ENCODE assay signal across 25 cellular contexts in the genomic region with DNA sequence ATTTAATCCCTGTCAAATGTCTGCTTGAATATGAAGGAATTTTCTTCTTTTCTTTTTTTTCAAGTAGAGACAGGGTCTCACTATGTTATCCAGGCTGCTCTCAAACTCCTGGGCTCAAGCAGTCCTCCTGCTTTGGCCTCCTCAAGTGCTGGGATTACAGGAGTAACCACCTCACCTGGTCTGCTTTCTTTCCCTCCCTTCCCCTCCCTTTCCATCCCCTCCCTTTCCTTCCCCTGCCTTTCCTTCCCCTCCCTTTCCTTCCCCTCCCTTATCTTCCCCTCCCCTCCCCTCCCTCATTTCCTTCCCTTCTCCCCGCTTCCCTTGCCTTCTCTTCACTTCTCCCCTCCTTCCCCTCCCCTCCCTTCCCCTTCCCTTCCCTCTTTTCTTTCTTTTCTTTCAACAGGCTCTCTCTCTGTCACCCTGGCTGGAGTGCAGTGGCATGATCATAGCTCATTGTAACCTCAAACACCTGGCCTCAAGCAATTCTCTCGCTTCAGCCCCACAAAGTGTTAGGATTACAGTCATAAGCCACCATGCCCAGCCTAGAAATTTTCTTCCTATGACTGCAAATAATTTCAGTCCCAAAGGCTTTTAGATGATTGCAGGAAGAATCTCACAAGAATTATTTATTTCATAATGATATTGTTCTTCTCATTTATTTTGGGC.
"Had no signal": no experiment of that assay in that cellular context is flagged by ENCODE, and none has a peak within 500 bp of the region (broad histone marks: within the 10 kb centered on the region; RNA-seq: fewer than 3 reads in every experiment).

No MANE protein-coding gene starts in this region.

- H3K9me3 ChIP-seq: breast epithelium, MG63 had no signal

- H3K4me1 Mint-ChIP-seq: activated CD4-positive, alpha-beta memory T cell treated with anti-CD3 and anti-CD28 coated beads, Interleukin-2, amount 10 ng/mL, durations not matched to agents 7 days and 5 days; activated naive CD4-positive, alpha-beta T cell treated with anti-CD3 and anti-CD28 coated beads, Interleukin-2, amount 10 ng/mL, durations not matched to agents 7 days and 5 days; activated naive CD8-positive, alpha-beta T cell treated with anti-CD3 and anti-CD28 coated beads for 36 hours; activated T-helper 17 cell treated with anti-CD3 and anti-CD28 coated beads, Interleukin-2, amount 50 U/mL, for 72 hours had no signal

- ATAC-seq: activated T-helper 17 cell treated with anti-CD3 and anti-CD28 coated beads, Interleukin-2, amount 50 U/mL, for 72 hours; Panc1 had no signal

- H3K9me3 Mint-ChIP-seq: activated CD4-positive, alpha-beta memory T cell treated with anti-CD3 and anti-CD28 coated beads, Interleukin-2, amount 10 ng/mL, durations not matched to agents 7 days and 5 days; activated naive CD4-positive, alpha-beta T cell treated with anti-CD3 and anti-CD28 coated beads, Interleukin-2, amount 10 ng/mL, durations not matched to agents 7 days and 5 days; activated naive CD8-positive, alpha-beta T cell treated with anti-CD3 and anti-CD28 coated beads for 36 hours; activated T-helper 17 cell treated with anti-CD3 and anti-CD28 coated beads, Interleukin-2, amount 50 U/mL, for 72 hours had no signal

- DNase-seq: activated CD4-positive, alpha-beta memory T cell treated with anti-CD3 and anti-CD28 coated beads, Interleukin-2, amount 10 ng/mL, durations not matched to agents 7 days and 5 days; activated CD4-positive, alpha-beta T cell treated with anti-CD3 and anti-CD28 coated beads, Interleukin-2, amount 50 U/mL, for 1 hour; activated CD4-positive, CD25-positive, alpha-beta regulatory T cell; activated gamma-delta T cell treated with Interleukin-2 at 50 U/mL for 16 hours; activated naive CD4-positive, alpha-beta T cell treated with anti-CD3 and anti-CD28 coated beads, Interleukin-2, amount 10 ng/mL, durations not matched to agents 7 days and 5 days; activated naive CD8-positive, alpha-beta T cell treated with anti-CD3 and anti-CD28 coated beads for 36 hours; activated T-cell treated with anti-CD3 and anti-CD28 coated beads for 4 hours; activated T-cell treated with anti-CD3 and anti-CD28 coated beads, Interleukin-2, amount 50 U/mL, for 48 hours; anterior cingulate cortex; caudate nucleus; MG63; MV-4-11; NCI-H1092 treated with DMSO at 0.1 percent for 48 hours; NCI-H1417 treated with DMSO at 0.1 percent for 48 hours; NCI-H1694; NCI-H2029 treated with DMSO at 0.1 percent for 48 hours; NCI-H446; NCI-H524; NCI-H748 treated with DMSO at 0.1 percent for 48 hours; Right ventricle myocardium superior had no signal

- H3K4me3 Mint-ChIP-seq: activated CD4-positive, alpha-beta memory T cell treated with anti-CD3 and anti-CD28 coated beads, Interleukin-2, amount 10 ng/mL, durations not matched to agents 7 days and 5 days; activated naive CD4-positive, alpha-beta T cell treated with anti-CD3 and anti-CD28 coated beads, Interleukin-2, amount 10 ng/mL, durations not matched to agents 7 days and 5 days; activated naive CD8-positive, alpha-beta T cell treated with anti-CD3 and anti-CD28 coated beads for 36 hours; activated T-helper 17 cell treated with anti-CD3 and anti-CD28 coated beads, Interleukin-2, amount 50 U/mL, for 72 hours had no signal

- H3K36me3 ChIP-seq: breast epithelium, MG63 had no signal

- H3K27me3 ChIP-seq: breast epithelium, MG63 had no signal

- H3K27ac Mint-ChIP-seq: activated CD4-positive, alpha-beta memory T cell treated with anti-CD3 and anti-CD28 coated beads, Interleukin-2, amount 10 ng/mL, durations not matched to agents 7 days and 5 days; activated naive CD8-positive, alpha-beta T cell treated with anti-CD3 and anti-CD28 coated beads for 36 hours; activated T-helper 17 cell treated with anti-CD3 and anti-CD28 coated beads, Interleukin-2, amount 50 U/mL, for 72 hours had no signal

- H3K36me3 Mint-ChIP-seq: activated naive CD4-positive, alpha-beta T cell treated with anti-CD3 and anti-CD28 coated beads, Interleukin-2, amount 10 ng/mL, durations not matched to agents 7 days and 5 days; activated naive CD8-positive, alpha-beta T cell treated with anti-CD3 and anti-CD28 coated beads for 36 hours had no signal

- H3K4me3 ChIP-seq: breast epithelium, MG63 had no signal

- H3K27ac ChIP-seq: breast epithelium, RWPE1, VCaP had no signal

- H3K4me1 ChIP-seq: breast epithelium had no signal
